In genomic region chr5:83306572-83307241, GRCh38 we compare ENCODE assay signal across 8 cellular contexts.
DNase-seq lines count a peak whose midpoint lies in the region; ATAC-seq and TF ChIP-seq lines count a peak whose summit lies in the region.

No MANE protein-coding gene starts in this region.

- H4K20me1 ChIP-seq in Loucy (ENCODE audit: insufficient read depth, low read length, poor library complexity, severe bottlenecking), result no peaks in the 10 kb centered on the region

- peak overlapping the region in 1 of 2 donors; percentile 40 for H3K27ac ChIP-seq in lung (ENCODE audit: low read depth in 1 of 2, low read length in 1 of 2)

- H3K4me2 ChIP-seq in Loucy (ENCODE audit: low read depth, low read length, poor library complexity, severe bottlenecking), result peak overlapping the region; percentile 47

- H3K9me2 ChIP-seq in Loucy (replicated peaks; ENCODE audit: low read depth, low read length), result no peaks in the 10 kb centered on the region

- TF ChIP-seq CTCF in Loucy (conservative IDR thresholded peaks at IDR 0.05; ENCODE audit: low read length) (no peak), astrocyte of the spinal cord (IDR thresholded peaks at IDR 0.05; ENCODE audit: low read depth, low read length) (no peak), lung (IDR thresholded peaks at IDR 0.05; ENCODE audit: control extremely low read depth, extremely low read depth) (no peak)

- H3K9me3 ChIP-seq in Loucy (ENCODE audit: insufficient read depth, low read depth, low read length) (peaks cover 8% of the 10 kb centered on the region; the same call in 1 of the 2 replicates), lung (ENCODE audit: control insufficient read depth in 2 of 2, insufficient read depth in 1 of 2, low read length in 1 of 2) (no peaks in the 10 kb centered on the region)

- in situ Hi-C loops in astrocyte of the spinal cord (cut with HindIII; ENCODE audit: low sequenced_read_pairs), result no loop called here

- no peak overlapping the region for H2AFZ ChIP-seq in Loucy (ENCODE audit: low read length)

- H3K4me3 ChIP-seq in Loucy (ENCODE audit: low read length, poor library complexity, severe bottlenecking), result peak overlapping the region; percentile 4
- no peak overlapping the region for H3K4me3 ChIP-seq in astrocyte of the spinal cord (ENCODE audit: low read depth, low read length)
- H3K4me3 ChIP-seq in lung, result no peak overlapping the region

- H3K9ac ChIP-seq in Loucy (ENCODE audit: low read depth, low read length, poor library complexity, severe bottlenecking), result no peak overlapping the region

- 7 to 18% methylated on average over 3 of the region's 3 CpGs for WGBS in lung, 2 donors

- no peaks in the 10 kb centered on the region for H3K36me3 ChIP-seq in Loucy (ENCODE audit: insufficient read depth, low read length)
- no peaks in the 10 kb centered on the region for H3K36me3 ChIP-seq in lung (ENCODE audit: control insufficient read depth in 2 of 2, insufficient read depth in 2 of 2, low read length in 2 of 2)

- H3K27me3 ChIP-seq in Loucy (ENCODE audit: insufficient read depth, low read length, poor library complexity, severe bottlenecking), result no peaks in the 10 kb centered on the region
- H3K27me3 ChIP-seq in lung (ENCODE audit: control insufficient read depth, insufficient read depth), result no peaks in the 10 kb centered on the region

- peaks cover 17% of the 10 kb centered on the region for H3K4me1 ChIP-seq in Loucy (ENCODE audit: insufficient read depth, low read length, poor library complexity, severe bottlenecking)
- no peaks in the 10 kb centered on the region for H3K4me1 ChIP-seq in lung (ENCODE audit: control insufficient read depth in 2 of 2, insufficient read depth in 2 of 2, low read length in 2 of 2)

- DNase-seq in activated CD4-positive, alpha-beta T cell treated with anti-CD3 and anti-CD28 coated beads for 48 hours, result peak; percentile 4
- DNase-seq in activated CD4-positive, alpha-beta T cell treated with anti-CD3 and anti-CD28 coated beads, Interleukin-2, amount 50 U/mL, for 1 hour, result no peak
- DNase-seq in H4 (ENCODE audit: low spot score) (peak; percentile 74), astrocyte of the spinal cord (ENCODE audit: low read depth, low spot score) (peak; percentile 93), lung (ENCODE audit: low spot score) (peak; percentile 53), T-helper 9 cell (no peak), NCI-H82 treated with DMSO at 0.1 percent for 48 hours (lab: John Stamatoyannopoulos, UW; ENCODE audit: unreplicated experiment) (no peak)

- H3K79me2 ChIP-seq in Loucy (ENCODE audit: insufficient read depth, low read length), result no peaks in the 10 kb centered on the region

- ATAC-seq in lung (ENCODE audit: insufficient read depth, low FRiP score), result peak; percentile 92

- H3F3A ChIP-seq in Loucy (ENCODE audit: low read depth), result no peaks in the 10 kb centered on the region

Comparison
In these comparisons a context has a peak if more than half of its experiments do, and no peak if none do; other contexts are left out.
1. DNase-seq: peak in activated CD4-positive, alpha-beta T cell treated with anti-CD3 and anti-CD28 coated beads for 48 hours (single experiment), H4 (single experiment), astrocyte of the spinal cord (single experiment) and lung (single experiment); none in activated CD4-positive, alpha-beta T cell treated with anti-CD3 and anti-CD28 coated beads, Interleukin-2, amount 50 U/mL, for 1 hour (single experiment), T-helper 9 cell (single experiment) and NCI-H82 treated with DMSO at 0.1 percent for 48 hours (single experiment).